In the genomic region with DNA sequence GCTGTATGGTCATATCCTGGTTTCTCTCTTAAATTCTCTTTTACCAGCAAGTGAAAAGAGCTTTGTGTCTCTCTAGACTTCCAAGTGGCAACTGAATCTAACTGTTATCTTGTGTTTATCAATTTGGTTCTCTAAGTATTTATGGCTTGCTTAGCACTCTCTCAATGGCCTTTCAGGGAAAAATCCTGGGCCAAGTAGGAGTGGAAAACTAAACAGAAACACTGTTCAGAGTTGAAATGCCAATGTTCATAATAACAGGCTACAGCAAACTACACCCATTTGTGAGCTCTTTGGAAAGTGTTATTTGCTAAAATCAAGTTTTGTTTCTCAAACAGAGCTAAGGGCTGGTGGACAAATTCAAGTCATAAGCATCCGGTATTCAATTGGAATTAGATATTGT, we compare ENCODE assay signal across 26 cellular contexts. TPM values are rescaled to one million over a fixed set of nuclear protein-coding genes. Genes with fewer than 3 reads are reported as not detected.
"Had no signal": no experiment of that assay in that cellular context is flagged by ENCODE, and none has a peak within 500 bp of the region (broad histone marks: within the 10 kb centered on the region; RNA-seq: fewer than 3 reads in every experiment).

No MANE protein-coding gene starts in this region.

- H3K27ac ChIP-seq: body of pancreas, cardiac muscle cell, gastrocnemius medialis, uterus had no signal

- H3K4me3 ChIP-seq: body of pancreas, cardiac muscle cell, gastrocnemius medialis, uterus had no signal

- H3K27me3 ChIP-seq: body of pancreas, cardiac muscle cell, gastrocnemius medialis, uterus had no signal

- H3K36me3 ChIP-seq: cardiac muscle cell, gastrocnemius medialis, uterus had no signal

- H3K9me3 ChIP-seq: body of pancreas, gastrocnemius medialis, uterus had no signal

- H3K4me1 ChIP-seq: body of pancreas, gastrocnemius medialis, uterus had no signal

- DNase-seq: activated CD4-positive, alpha-beta T cell treated with anti-CD3 and anti-CD28 coated beads for 1 hour; activated CD4-positive, alpha-beta T cell treated with anti-CD3 and anti-CD28 coated beads, Interleukin-2, amount 50 U/mL, for 1 hour; activated CD8-positive, alpha-beta T cell treated with anti-CD3 and anti-CD28 coated beads, Interleukin-2, amount 10 ng/mL, durations not matched to agents 7 days and 5 days; activated gamma-delta T cell treated with Interleukin-2 at 50 U/mL for 16 hours; anterior cingulate cortex; body of pancreas; effector CD4-positive, alpha-beta T cell; gastrocnemius medialis; hypothalamus; left ventricle myocardium superior; naive thymus-derived CD4-positive, alpha-beta T cell; posterior cingulate gyrus; stimulated activated CD4-positive, alpha-beta T cell treated with anti-CD3 and anti-CD28 coated beads, Interleukin-4, amount 100 ng/mL, for 4 hours; stimulated activated naive CD8-positive, alpha-beta T cell treated with anti-CD3 and anti-CD28 coated beads, Interleukin-15, Interleukin-2, amounts not matched to agents 100 U/mL and 50 U/mL, for 24 hours; T-cell; trophoblast cell; uterus had no signal

RNA-seq across cellular contexts. Expression of a gene that starts 10.1 kb away (rescaled TPM):
- total RNA-seq: activated CD8-positive, alpha-beta T cell treated with anti-CD3 and anti-CD28 coated beads, Interleukin-2, amount 10 ng/mL, durations not matched to agents 7 days and 5 days; body of pancreas; cardiac muscle cell; cerebellum; epithelial cell of proximal tubule; gastrocnemius medialis; left ventricle myocardium superior; mononuclear cell; naive thymus-derived CD4-positive, alpha-beta T cell; neural crest cell; T-cell; temporal lobe; uterus had no signal
- polyA plus RNA-seq: cardiac muscle cell; naive thymus-derived CD4-positive, alpha-beta T cell had no signal

RNA-seq across cellular contexts. Expression of a gene that starts 21.3 kb away (rescaled TPM):
- total RNA-seq: activated CD8-positive, alpha-beta T cell treated with anti-CD3 and anti-CD28 coated beads, Interleukin-2, amount 10 ng/mL, durations not matched to agents 7 days and 5 days; activated T-helper 1 cell treated with anti-CD3 and anti-CD28 coated beads, Interleukin-12 subunit alpha, Interleukin-12 subunit beta, Interleukin-2, Interleukin-4 antibody, amounts not matched to agents 30 ng/mL and 10 ng/mL and 1 ng/mL, durations not matched to agents 14 hours and 24 hours and 36 hours; cardiac muscle cell; cerebellum; epithelial cell of proximal tubule; left ventricle myocardium superior; mononuclear cell; naive thymus-derived CD4-positive, alpha-beta T cell; neural crest cell; omental fat pad; renal cortical epithelial cell; T-cell; temporal lobe; uterus had no signal
- polyA plus RNA-seq: cardiac muscle cell; naive thymus-derived CD4-positive, alpha-beta T cell had no signal
